In the genomic region with DNA sequence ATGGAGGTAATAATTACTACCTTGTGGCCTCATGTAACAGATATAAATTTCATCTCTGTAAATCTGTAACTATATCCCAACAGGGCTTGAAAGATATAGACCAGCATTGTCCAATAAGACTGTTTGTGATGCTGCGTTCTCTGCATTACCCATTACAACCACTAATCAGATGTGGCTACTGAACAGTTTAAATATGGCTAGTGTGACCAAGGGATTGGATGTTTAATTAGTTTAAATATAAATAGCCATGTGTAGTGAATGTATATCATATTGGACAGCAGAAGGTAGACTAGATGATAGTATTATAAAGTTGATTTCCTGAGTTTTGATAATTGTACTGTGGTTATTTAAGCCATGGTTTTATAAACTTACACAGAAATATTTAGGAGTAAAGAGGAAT, we compare ENCODE assay signal across 18 cellular contexts. TPM values are rescaled to one million over a fixed set of nuclear protein-coding genes. Genes with fewer than 3 reads are reported as not detected.
DNase-seq lines count a peak whose midpoint lies in the region; ATAC-seq and TF ChIP-seq lines count a peak whose summit lies in the region.
"Had no signal": no experiment of that assay in that cellular context is flagged by ENCODE, and none has a peak within 500 bp of the region (broad histone marks: within the 10 kb centered on the region; RNA-seq: fewer than 3 reads in every experiment).

No MANE protein-coding gene starts in this region.

- H4K20me1 ChIP-seq in mammary epithelial cell (ENCODE audit: insufficient read depth, low read length) = no peaks in the 10 kb centered on the region

- dilution Hi-C loops in mammary epithelial cell (cut with HindIII; ENCODE audit: low sequenced_read_pairs) = no loop called here

- no peaks in the 10 kb centered on the region for H3K36me3 Mint-ChIP-seq in glutamatergic neuron (ENCODE audit: unreplicated experiment)
- H3K36me3 Mint-ChIP-seq: T-cell had no signal

- DNase-seq in mammary epithelial cell (no peak), breast epithelium (ENCODE audit: low spot score in 2 of 2) (no peak), glutamatergic neuron (no peak), cardiac septum (ENCODE audit: low spot score) (no peak), Right ventricle myocardium superior (no peak)
- DNase-seq: BE2C, GM23248, HCEC 1CT, Karpas-422, NCI-H1694 treated with DMSO at 0.1 percent for 48 hours, NCI-H2081 treated with DMSO at 0.1 percent for 48 hours, NCI-H2171 treated with DMSO at 0.1 percent for 48 hours, NCI-H524 treated with DMSO at 0.1 percent for 48 hours, SHP77 treated with DMSO at 0.1 percent for 48 hours, T-cell had no signal

- H3K27ac ChIP-seq in mammary epithelial cell (ENCODE audit: insufficient read depth, low read depth, low read length) = no peak overlapping the region
- no peak overlapping the region for H3K27ac ChIP-seq in breast epithelium
- no peak overlapping the region for H3K27ac ChIP-seq in VCaP
- H3K27ac ChIP-seq: GM23248 had no signal

- no peaks in the 10 kb centered on the region for H3K9me3 ChIP-seq in mammary epithelial cell (replicated peaks; ENCODE audit: insufficient read depth, low read length)
- H3K9me3 ChIP-seq in breast epithelium = no peaks in the 10 kb centered on the region
- H3K9me3 ChIP-seq: BE2C had no signal

- CTCF ChIA-PET in mammary epithelial cell (lab: Charles Lee; ENCODE audit: low non-redundant PET) = no interaction called here

- peaks cover 12% of the 10 kb centered on the region for H3K4me1 ChIP-seq in mammary epithelial cell (ENCODE audit: insufficient read depth, low read length)
- H3K4me1 ChIP-seq in breast epithelium = no peaks in the 10 kb centered on the region
- H3K4me1 ChIP-seq: BE2C had no signal

- H3K27me3 ChIP-seq in mammary epithelial cell (ENCODE audit: insufficient read depth, low read length) (no peaks in the 10 kb centered on the region), breast epithelium (no peaks in the 10 kb centered on the region)
- H3K27me3 ChIP-seq: BE2C had no signal

- in situ Hi-C loops in mammary epithelial cell (cut with MboI; ENCODE audit: low sequenced_read_pairs in 2 of 2) = no loop called here

- no peak overlapping the region for H3K4me3 Mint-ChIP-seq in glutamatergic neuron (ENCODE audit: unreplicated experiment)
- H3K4me3 Mint-ChIP-seq: T-cell had no signal

- no peak overlapping the region for H3K4me2 ChIP-seq in mammary epithelial cell (ENCODE audit: insufficient read depth, low read depth, low read length)
- H3K4me2 ChIP-seq: A549 had no signal

- ATAC-seq in GM18861 (IDR thresholded peaks at IDR 0.05; ENCODE audit: unreplicated experiment) (no peak), Right ventricle myocardium superior (ENCODE audit: poor library complexity) (no peak)
- ATAC-seq: T-cell had no signal

- H3K79me2 ChIP-seq in mammary epithelial cell (ENCODE audit: insufficient read depth, low read length) = no peaks in the 10 kb centered on the region

- no peaks in the 10 kb centered on the region for H3K36me3 ChIP-seq in mammary epithelial cell (ENCODE audit: insufficient read depth, low read length)
- no peaks in the 10 kb centered on the region for H3K36me3 ChIP-seq in breast epithelium
- H3K36me3 ChIP-seq: BE2C had no signal

- no peak overlapping the region for H3K4me3 ChIP-seq in mammary epithelial cell (replicated peaks in 1 of 3; ENCODE audit: insufficient read depth in 1 of 3, low read depth in 2 of 3, low read length in 3 of 3)
- no peak overlapping the region for H3K4me3 ChIP-seq in breast epithelium
- H3K4me3 ChIP-seq: A549, GM23248 had no signal

- H3K27me3 Mint-ChIP-seq in glutamatergic neuron (ENCODE audit: unreplicated experiment) = peaks cover 3% of the 10 kb centered on the region

- WGBS in mammary epithelial cell (ENCODE audit: low coverage, missing lambda C conversion rate) = 100% methylated on average over 1 of the region's 1 CpG

- H2AFZ ChIP-seq in mammary epithelial cell (ENCODE audit: low read depth, low read length) = no peak overlapping the region
- H2AFZ ChIP-seq: GM23248 had no signal

- no peaks in the 10 kb centered on the region for H3K4me1 Mint-ChIP-seq in glutamatergic neuron (ENCODE audit: low read depth, unreplicated experiment)
- H3K4me1 Mint-ChIP-seq: T-cell had no signal

- no peak for TF ChIP-seq POLR2A in breast epithelium (IDR thresholded peaks at IDR 0.05)

- no peak overlapping the region for H3K9ac ChIP-seq in mammary epithelial cell (ENCODE audit: insufficient read depth, low read length)
- H3K9ac ChIP-seq: GM23248 had no signal

- no peak overlapping the region for H3K27ac Mint-ChIP-seq in glutamatergic neuron (ENCODE audit: unreplicated experiment)
- H3K27ac Mint-ChIP-seq: T-cell had no signal

- intact Hi-C loops in mammary epithelial cell (cut with micrococcal nuclease) (no loop called here), breast epithelium (cut with DNase I; ENCODE audit: low total_unique reads) (no loop called here), cardiac septum (cut with DNase I) (no loop called here), Right ventricle myocardium superior (cut with DNase I) (no loop called here)

- no TSS peak for BruUV-seq in mammary epithelial cell (replicated peaks; lab: Mats Ljungman, UMichigan)

- TF ChIP-seq CTCF in mammary epithelial cell (conservative IDR thresholded peaks at IDR 0.05 in 1 of 2, IDR thresholded peaks at IDR 0.05 in 1 of 2; ENCODE audit: extremely low read depth in 1 of 2, insufficient read depth in 1 of 2, low read depth in 1 of 2, low read length in 2 of 2) (peak; percentile 12 to 13), breast epithelium (IDR thresholded peaks at IDR 0.05) (no peak), VCaP (conservative IDR thresholded peaks at IDR 0.05) (peak; percentile 25; the same call in 1 of the 2 replicates), glutamatergic neuron (IDR thresholded peaks at IDR 0.05; ENCODE audit: partially characterized antibody, unreplicated experiment) (peak; percentile 44)

- no peaks in the 10 kb centered on the region for H3K9me3 Mint-ChIP-seq in glutamatergic neuron (ENCODE audit: unreplicated experiment)

RNA-seq across cellular contexts. Expression of gene JAG1, which starts 27.8 kb away (rescaled TPM):
- total RNA-seq in mammary epithelial cell (100 to 1,000 TPM; 244 to 283 TPM), breast epithelium (10 to 100 TPM; 49.0 to 97.9 (median 75.7) TPM), glutamatergic neuron (ENCODE audit: unreplicated experiment) (11.4 TPM), cardiac septum (42.1 TPM), Right ventricle myocardium superior (22.1 TPM)
- 54.7 TPM for polyA plus RNA-seq in mammary epithelial cell
- polyA minus RNA-seq in mammary epithelial cell = 300 TPM

Comparison
In these comparisons a context has a peak if more than half of its experiments do, and no peak if none do; other contexts are left out.
1. CTCF ChIP-seq: peak in mammary epithelial cell (2 of 2), VCaP (single experiment) and glutamatergic neuron (single experiment); none in breast epithelium (0 of 3).